8 cellular contexts compared by ENCODE assay signal in the genomic region with DNA sequence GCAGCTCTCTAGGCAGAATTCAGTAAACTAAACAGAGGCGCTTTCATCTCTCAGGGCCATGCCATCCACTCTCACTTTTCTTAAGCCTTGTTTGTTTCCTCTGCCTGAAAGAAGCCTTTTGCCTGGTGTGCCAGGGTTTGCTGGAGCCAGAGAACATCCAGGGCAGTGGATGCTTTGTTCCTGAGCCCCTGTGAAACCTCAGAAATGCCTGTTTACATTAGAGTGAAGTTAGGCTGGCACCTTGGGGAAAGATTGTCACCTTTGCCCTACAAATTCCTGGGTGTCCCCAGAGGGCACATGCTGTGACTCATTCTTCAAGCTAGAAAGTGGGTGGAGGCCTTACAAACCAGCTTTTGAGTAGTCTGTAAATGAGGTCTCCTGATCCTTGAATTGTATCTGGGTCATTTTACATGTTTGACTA. TPM values are rescaled to one million over a fixed set of nuclear protein-coding genes. Genes with fewer than 3 reads are reported as not detected.
A peak's percentile ranks its signal among the peaks of the same experiment; 100 is the strongest.
DNase-seq lines count a peak whose midpoint lies in the region; ATAC-seq and TF ChIP-seq lines count a peak whose summit lies in the region.

No MANE protein-coding gene starts in this region.

- TF ChIP-seq CTCF in prostate gland (IDR thresholded peaks at IDR 0.05): no peak

- peaks cover 0 to 8% of the 10 kb centered on the region in 2 donors for H3K36me3 Mint-ChIP-seq in naive B cell

- no peak overlapping the region for H3K27ac ChIP-seq in prostate gland

- H3K4me3 ChIP-seq in prostate gland: no peak overlapping the region

- no peaks in the 10 kb centered on the region for H3K9me3 ChIP-seq in prostate gland

- peaks cover 0 to 7% (median 0%) of the 10 kb centered on the region in 7 donors for H3K9me3 Mint-ChIP-seq in naive B cell

- no peaks in the 10 kb centered on the region for H3K4me1 ChIP-seq in prostate gland (replicated peaks)

- H3K4me1 Mint-ChIP-seq in naive B cell: peaks cover 65 to 93% (median 76%) of the 10 kb centered on the region in 3 donors

- intact Hi-C loops in prostate gland (cut with DNase I): no loop called here

- H3K27me3 Mint-ChIP-seq in naive B cell: no peaks in the 10 kb centered on the region

- H3K27ac Mint-ChIP-seq in naive B cell: peak overlapping the region; percentile 84 to 97 (median 94)

- ATAC-seq in naive B cell (ENCODE audit: low read depth in 2 of 2) (peak; percentile 57 to 63), HG02588 (IDR thresholded peaks at IDR 0.05; ENCODE audit: unreplicated experiment) (no peak)

- no peak for TF ChIP-seq POLR2A in erythroblast (IDR thresholded peaks at IDR 0.05; ENCODE audit: low read length)
- TF ChIP-seq POLR2A in prostate gland (IDR thresholded peaks at IDR 0.05): no peak

- DNase-seq in stimulated activated CD4-positive, alpha-beta T cell treated with anti-CD3 and anti-CD28 coated beads, Interleukin-15, amount 100 ng/mL, for 24 hours: peak; percentile 21
- no peak for DNase-seq in stimulated activated CD4-positive, alpha-beta T cell treated with anti-CD3 and anti-CD28 coated beads, Interleukin-4, amount 100 ng/mL, for 1 hour
- DNase-seq in SW480 (ENCODE audit: low spot score) (peak; percentile 93), erythroblast (lab: John Stamatoyannopoulos, UW) (peak; percentile 27 to 36), naive B cell (peak; percentile 33), NCI-H1436 treated with DMSO at 0.1 percent for 48 hours (lab: John Stamatoyannopoulos, UW) (no peak), prostate gland (ENCODE audit: low spot score) (no peak)

- H3K36me3 ChIP-seq in prostate gland: no peaks in the 10 kb centered on the region

- no peaks in the 10 kb centered on the region for H3K27me3 ChIP-seq in prostate gland (replicated peaks; ENCODE audit: insufficient read depth)

- H3K4me3 Mint-ChIP-seq in naive B cell: peak overlapping the region in 7 of 8 donors; percentile 20 to 88 (median 76)

- WGBS in prostate gland: 53% methylated on average over 1 of the region's 1 CpG

RNA-seq across cellular contexts. Expression of gene TRAK1, which starts 10.7 kb away (rescaled TPM):
- 10 to 100 TPM; 20.5 to 54.1 (median 28.4) TPM for polyA plus RNA-seq in naive B cell (ENCODE audit: low read depth in 6 of 6)
- 10 to 100 TPM; 35.6 to 80.3 TPM for total RNA-seq in prostate gland

Comparison
In these comparisons a context has a peak if more than half of its experiments do, and no peak if none do; other contexts are left out.
1. DNase-seq: peak in stimulated activated CD4-positive, alpha-beta T cell treated with anti-CD3 and anti-CD28 coated beads, Interleukin-15, amount 100 ng/mL, for 24 hours (single experiment), SW480 (single experiment), erythroblast (2 of 2) and naive B cell (single experiment); none in stimulated activated CD4-positive, alpha-beta T cell treated with anti-CD3 and anti-CD28 coated beads, Interleukin-4, amount 100 ng/mL, for 1 hour (single experiment), NCI-H1436 treated with DMSO at 0.1 percent for 48 hours (single experiment) and prostate gland (single experiment).